ENCODE assay signal across 10 cellular contexts in the genomic region with DNA sequence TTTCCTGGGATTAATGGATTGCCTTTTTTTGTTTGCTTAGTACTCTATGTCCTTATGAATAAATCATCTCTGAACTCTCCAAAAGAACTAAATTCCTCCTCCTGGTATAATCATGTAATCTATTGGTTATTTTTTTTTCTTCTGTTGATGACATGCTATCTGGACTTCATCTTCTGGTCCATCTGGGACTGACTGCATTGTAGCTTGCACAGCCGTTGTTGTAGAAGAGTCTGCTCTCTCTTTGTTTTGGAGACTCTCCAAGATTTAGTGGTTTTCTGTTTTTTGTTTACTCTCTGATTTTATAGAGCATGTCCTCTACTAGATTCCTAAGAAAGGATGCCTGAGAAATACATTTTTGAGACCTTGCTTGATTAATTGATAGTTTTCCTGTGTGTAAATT. TPM values are rescaled to one million over a fixed set of nuclear protein-coding genes. Genes with fewer than 3 reads are reported as not detected.
DNase-seq lines count a peak whose midpoint lies in the region; ATAC-seq, FAIRE-seq and TF ChIP-seq lines count a peak whose summit lies in the region.
"Had no signal": no experiment of that assay in that cellular context is flagged by ENCODE, and none has a peak within 500 bp of the region (broad histone marks: within the 10 kb centered on the region; RNA-seq: fewer than 3 reads in every experiment).

No MANE protein-coding gene starts in this region.

- H2BK20ac ChIP-seq in IMR-90 (ENCODE audit: low read depth, low read length): no peak overlapping the region

- H3K9ac ChIP-seq in IMR-90 (ENCODE audit: low read depth, low read length) (no peak overlapping the region), K562 (ENCODE audit: insufficient read depth in 1 of 2, low read depth in 2 of 2, low read length in 2 of 2) (no peak overlapping the region)

- no peak overlapping the region for H4K91ac ChIP-seq in IMR-90 (ENCODE audit: insufficient read depth, low read depth, low read length)

- POLR2A ChIA-PET in IMR-90 (lab: Charles Lee; ENCODE audit: unreplicated experiment) (no interaction called here), K562 (lab: Yijun Ruan, JAX) (interaction anchor here (1.3 to 1.8 kb wide), 3 partner anchors 11 to 20 kb away, joined by 3 to 6 read pairs (median 3); a partner anchor contains a TSS), RWPE1 (lab: Yijun Ruan, JAX; ENCODE audit: low non-redundant PET) (no interaction called here)

- TF ChIP-seq RAD21 in IMR-90 (IDR thresholded peaks at IDR 0.05; ENCODE audit: low read length) (no peak), K562 (CRISPR knock-in tag; conservative IDR thresholded peaks at IDR 0.05 in 1 of 2, IDR thresholded peaks at IDR 0.05 in 1 of 2) (no peak)

- no peak for TF ChIP-seq EP300 in K562 (IDR thresholded peaks at IDR 0.05; ENCODE audit: low read length)

- TF ChIP-seq CTCF in IMR-90 (conservative IDR thresholded peaks at IDR 0.05; ENCODE audit: low read depth, low read length) (no peak), K562 (IDR thresholded peaks at IDR 0.05 in 2 of 3, conservative IDR thresholded peaks at IDR 0.05 in 1 of 3; ENCODE audit: insufficient read depth in 2 of 3, low read depth in 1 of 3, low read length in 3 of 3) (no peak), right lobe of liver (IDR thresholded peaks at IDR 0.05) (no peak), RWPE1 (conservative IDR thresholded peaks at IDR 0.05; ENCODE audit: low read depth) (no peak)

- CTCF ChIA-PET in IMR-90 (lab: Yijun Ruan, JAX): no interaction called here
- CTCF ChIA-PET in K562 (lab: Yijun Ruan, JAX; ENCODE audit: low intra/inter-chr PET ratio): no interaction called here
- CTCF ChIA-PET in RWPE1 (lab: Yijun Ruan, JAX): interaction anchor here (0.6 kb wide), 1 partner anchor 332 kb away, joined by 3 read pairs; no protein-coding TSS in a partner anchor

- H3K27ac ChIP-seq in IMR-90 (ENCODE audit: insufficient read depth, low read length) (no peak overlapping the region), K562 (ENCODE audit: extremely low read depth, low read depth, low read length) (no peak overlapping the region), right lobe of liver (no peak overlapping the region), RWPE1 (no peak overlapping the region)

- H2BK5ac ChIP-seq in IMR-90 (ENCODE audit: low read depth, low read length, poor library complexity, severe bottlenecking): no peak overlapping the region

- no peak overlapping the region for H2AK9ac ChIP-seq in IMR-90 (replicated peaks; ENCODE audit: low read depth, low read length, poor library complexity)

- DNase-seq in AG08396 (ENCODE audit: low spot score) (peak; percentile 48), IMR-90 (peak; percentile 69), K562 (ENCODE audit: extremely low read depth in 1 of 4, low spot score in 3 of 4) (peak in 1 of 4 experiments; percentile 15), right lobe of liver (no peak), RWPE1 (ENCODE audit: low spot score) (no peak)
- DNase-seq: heart right ventricle, T-helper 9 cell had no signal

- ATAC-seq in IMR-90 (ENCODE audit: low read depth) (peak; percentile 78), K562 (no peak), right lobe of liver (peak; percentile 54 to 78 (median 68)), HG03039 (IDR thresholded peaks at IDR 0.05; ENCODE audit: unreplicated experiment) (no peak), GM18861 (IDR thresholded peaks at IDR 0.05; ENCODE audit: unreplicated experiment) (no peak), GM21825 (IDR thresholded peaks at IDR 0.05; ENCODE audit: unreplicated experiment) (no peak)

- no peak overlapping the region for H3K23ac ChIP-seq in IMR-90 (ENCODE audit: low read depth, low read length)

- BruUV-seq in IMR-90 (replicated peaks; lab: Mats Ljungman, UMichigan): no TSS peak
- BruUV-seq in K562 (replicated peaks; lab: Mats Ljungman, UMichigan): no TSS peak

- in situ Hi-C loops in IMR-90 (cut with MboI; ENCODE audit: low sequenced_read_pairs): no loop called here
- in situ Hi-C loops in K562 (cut with MboI): no loop called here

- H4K5ac ChIP-seq in IMR-90 (ENCODE audit: low read depth, low read length): no peak overlapping the region

- H3K4me3 ChIP-seq in IMR-90 (ENCODE audit: insufficient read depth, low read depth, low read length): no peak overlapping the region
- no peak overlapping the region for H3K4me3 ChIP-seq in K562
- no peak overlapping the region for H3K4me3 ChIP-seq in right lobe of liver
- H3K4me3 ChIP-seq: heart right ventricle had no signal

- H3K4ac ChIP-seq in IMR-90 (ENCODE audit: low read depth, low read length): no peak overlapping the region

- no peak overlapping the region for H3K18ac ChIP-seq in IMR-90 (ENCODE audit: low read depth, low read length)

- H3K79me2 ChIP-seq in K562 (ENCODE audit: control insufficient read depth, insufficient read depth, low read length): peaks cover 100% of the 10 kb centered on the region

- no peak overlapping the region for H3K14ac ChIP-seq in IMR-90 (replicated peaks; ENCODE audit: low read depth, low read length)

- H2BK15ac ChIP-seq in IMR-90 (ENCODE audit: low read depth, low read length): no peak overlapping the region

- H2AFZ ChIP-seq in IMR-90 (replicated peaks; ENCODE audit: low read length, poor library complexity) (no peak overlapping the region), K562 (ENCODE audit: low read depth, low read length) (no peak overlapping the region)

- TF ChIP-seq POLR2A in IMR-90 (IDR thresholded peaks at IDR 0.05; ENCODE audit: low read depth, low read length) (no peak), K562 (conservative IDR thresholded peaks at IDR 0.05) (no peak), right lobe of liver (IDR thresholded peaks at IDR 0.05) (no peak)

- H2BK120ac ChIP-seq in IMR-90 (ENCODE audit: low read depth, low read length): no peak overlapping the region

- dilution Hi-C loops in IMR-90 (cut with HindIII; ENCODE audit: low sequenced_read_pairs, unreplicated experiment): no loop called here

- peaks cover 16% of the 10 kb centered on the region; the same call in 1 of the 2 replicates for H3K9me1 ChIP-seq in IMR-90 (ENCODE audit: insufficient read depth, low read length)
- H3K9me1 ChIP-seq in K562 (ENCODE audit: control insufficient read depth, insufficient read depth, low read length): no peaks in the 10 kb centered on the region

- FAIRE-seq in K562 (lab: Jason Lieb, UNC): no peak

- H3K4me1 ChIP-seq in IMR-90 (ENCODE audit: control insufficient read depth, insufficient read depth, low read length): peaks cover 5% of the 10 kb centered on the region
- H3K4me1 ChIP-seq in K562 (replicated peaks in 1 of 2; ENCODE audit: control insufficient read depth in 2 of 2, insufficient read depth in 2 of 2, low read length in 2 of 2): peaks cover 12 to 32% of the 10 kb centered on the region in 2 experiments
- H3K4me1 ChIP-seq in right lobe of liver: peaks cover 0 to 21% (median 4%) of the 10 kb centered on the region in 4 donors

- no peak overlapping the region for H3K4me2 ChIP-seq in IMR-90 (ENCODE audit: low read depth, low read length)
- H3K4me2 ChIP-seq in K562 (ENCODE audit: insufficient read depth, low read length): no peak overlapping the region

- H3K79me1 ChIP-seq in IMR-90 (ENCODE audit: low read depth in 1 of 2, low read length in 2 of 2): peaks cover 15 to 60% of the 10 kb centered on the region in 2 experiments

- H3K36me3 ChIP-seq in IMR-90 (ENCODE audit: control insufficient read depth, insufficient read depth, low read length) (0 out of 2 replicates have a peak, but pooled peaks cover 2% of the 10 kb centered on the region), K562 (ENCODE audit: control insufficient read depth, insufficient read depth, low read length) (peaks cover 49% of the 10 kb centered on the region; the same call in 2 of the 3 replicates), right lobe of liver (no peaks in the 10 kb centered on the region)

- no peaks in the 10 kb centered on the region for H3K9me3 ChIP-seq in IMR-90 (ENCODE audit: control insufficient read depth, insufficient read depth, low read length)
- H3K9me3 ChIP-seq in K562 (replicated peaks; ENCODE audit: control insufficient read depth, insufficient read depth, low read depth, low read length): no peaks in the 10 kb centered on the region
- no peaks in the 10 kb centered on the region for H3K9me3 ChIP-seq in right lobe of liver
- H3K9me3 ChIP-seq: heart right ventricle had no signal

- H3K56ac ChIP-seq in IMR-90 (ENCODE audit: extremely low read depth, insufficient read depth, low read length): no peak overlapping the region

- H3K27me3 ChIP-seq in IMR-90 (ENCODE audit: control insufficient read depth, insufficient read depth, low read length) (no peaks in the 10 kb centered on the region), K562 (ENCODE audit: control insufficient read depth in 2 of 2, insufficient read depth in 2 of 2, low read length in 2 of 2) (no peaks in the 10 kb centered on the region), right lobe of liver (no peaks in the 10 kb centered on the region)
- H3K27me3 ChIP-seq: heart right ventricle had no signal

- H4K20me1 ChIP-seq in IMR-90 (ENCODE audit: insufficient read depth, low read length) (peaks cover 85% of the 10 kb centered on the region), K562 (replicated peaks; ENCODE audit: control insufficient read depth, insufficient read depth, low read length) (peaks cover 16% of the 10 kb centered on the region)

- H2AK5ac ChIP-seq in IMR-90 (ENCODE audit: low read depth, low read length): no peak overlapping the region

- intact Hi-C loops in IMR-90 (cut with micrococcal nuclease): no loop called here
- intact Hi-C loops in K562 (cut with micrococcal nuclease): no loop called here
- intact Hi-C loops in right lobe of liver (cut with DNase I): no loop called here

- no CpG with 5 or more reads among the region's 1 CpG for WGBS in IMR-90 (ENCODE audit: extremely low coverage in 2 of 2, insufficient read length in 1 of 2), 2 experiments
- WGBS in K562 (ENCODE audit: insufficient coverage, low coverage, missing lambda C conversion rate): 26% methylated on average over 1 of the region's 1 CpG
- 6% methylated on average over 1 of the region's 1 CpG for WGBS in right lobe of liver (ENCODE audit: insufficient coverage, low coverage, low lambda C conversion rate, missing lambda C conversion rate)

- H4K8ac ChIP-seq in IMR-90 (ENCODE audit: low read depth in 2 of 2, low read length in 2 of 2): no peak overlapping the region

RNA-seq across cellular contexts. Expression of a gene that starts 19.1 kb away (rescaled TPM):
- total RNA-seq in IMR-90 (2012; rRNA removed) (12.2 and 23.6 TPM in 2 replicates), K562 (2014; rRNA removed) (16.8 and 17.1 TPM in 2 replicates), K562 (2014; rRNA removed; fragmentation: Illumina TruSeq; extraction: Trizol) (37.7 and 48.0 TPM in 2 replicates), K562 (2015; rRNA removed; fragmentation: Illumina TruSeq; extraction: Trizol) (30.8 and 34.0 TPM in 2 replicates), K562 (2021) (56.6 and 61.7 TPM in 2 replicates), right lobe of liver (10 to 100 TPM; 17.1 to 36.2 (median 25.6) TPM)
- polyA plus RNA-seq in IMR-90 (2012; rRNA removed) (10.0 and 13.5 TPM in 2 replicates), K562 (2011; rRNA removed) (51.5 and 59.1 TPM in 2 replicates), K562 (2014; fragmentation: Illumina TruSeq; extraction: Trizol) (45.4 and 53.2 TPM in 2 replicates), K562 (2014; fragmentation: Nextera tagmentation; extraction: Ambion mirVana) (10 to 100 TPM; 18.0 to 21.4 TPM), K562 (2014; rRNA removed) (24.1 and 25.4 TPM in 2 replicates)
- 2.5 and 3.2 TPM in 2 replicates for polyA plus RNA-seq in IMR-90 (2012; cell fraction: cytosol; rRNA removed)
- polyA plus RNA-seq in IMR-90 (2012; cell fraction: nucleus; rRNA removed; ENCODE audit: low replicate concordance): 5.7 and 23.7 TPM in 2 replicates
- total RNA-seq in K562 (2011; cell fraction: chromatin; rRNA removed; ENCODE audit: low replicate concordance): 54.9 and 123 TPM in 2 replicates
- total RNA-seq in K562 (2011; cell fraction: nucleolus; rRNA removed): 23.8 and 30.0 TPM in 2 replicates
- total RNA-seq in K562 (2011; cell fraction: nucleoplasm; rRNA removed): 48.5 and 72.4 TPM in 2 replicates
- polyA plus RNA-seq in K562 (2011; cell fraction: cytosol; rRNA removed): 13.6 and 22.2 TPM in 2 replicates
- 19.4 and 22.1 TPM in 2 replicates for polyA plus RNA-seq in K562 (2011; cell fraction: nucleus; rRNA removed)
- polyA plus RNA-seq in K562 (2012): 26.6 and 30.9 TPM in 2 replicates
- polyA minus RNA-seq in K562 (2011; rRNA and poly(A)+ RNA removed): 106 and 117 TPM in 2 replicates
- polyA minus RNA-seq in K562 (2011; cell fraction: cytosol; rRNA and poly(A)+ RNA removed): 41.6 and 62.7 TPM in 2 replicates
- polyA minus RNA-seq in K562 (2011; cell fraction: nucleus; rRNA and poly(A)+ RNA removed): 31.2 and 42.7 TPM in 2 replicates

RNA-seq across cellular contexts. Expression of a gene that starts 50.3 kb away (rescaled TPM):
- 3.9 and 5.6 TPM in 2 replicates for total RNA-seq in IMR-90 (2012; rRNA removed)
- polyA plus RNA-seq in IMR-90 (2012; rRNA removed): 2.7 and 3.8 TPM in 2 replicates
- polyA plus RNA-seq in IMR-90 (2012; cell fraction: cytosol; rRNA removed): 1.8 and 4.0 TPM in 2 replicates
- polyA plus RNA-seq in IMR-90 (2012; cell fraction: nucleus; rRNA removed; ENCODE audit: low replicate concordance): 0.62 and 2.6 TPM in 2 replicates
- 6.2 and 7.6 TPM in 2 replicates for total RNA-seq in K562 (2011; cell fraction: chromatin; rRNA removed; ENCODE audit: low replicate concordance)
- total RNA-seq in K562 (2011; cell fraction: nucleolus; rRNA removed): 2.9 and 3.7 TPM in 2 replicates
- total RNA-seq in K562 (2011; cell fraction: nucleoplasm; rRNA removed): 4.3 and 8.2 TPM in 2 replicates
- total RNA-seq in K562 (2014; rRNA removed): 1.9 and 4.8 TPM in 2 replicates
- 5.0 and 6.8 TPM in 2 replicates for total RNA-seq in K562 (2014; rRNA removed; fragmentation: Illumina TruSeq; extraction: Trizol)
- 4.0 and 4.3 TPM in 2 replicates for total RNA-seq in K562 (2015; rRNA removed; fragmentation: Illumina TruSeq; extraction: Trizol)
- 3.5 and 3.9 TPM in 2 replicates for total RNA-seq in K562 (2021)
- polyA plus RNA-seq in K562 (2011; rRNA removed): 4.5 and 6.1 TPM in 2 replicates
- polyA plus RNA-seq in K562 (2011; cell fraction: cytosol; rRNA removed): 2.9 and 4.6 TPM in 2 replicates
- 4.0 and 4.4 TPM in 2 replicates for polyA plus RNA-seq in K562 (2011; cell fraction: nucleus; rRNA removed)
- polyA plus RNA-seq in K562 (2012): 2.4 and 3.8 TPM in 2 replicates
- 5.7 TPM in 2 replicates for polyA plus RNA-seq in K562 (2014; fragmentation: Illumina TruSeq; extraction: Trizol)
- polyA plus RNA-seq in K562 (2014; fragmentation: Nextera tagmentation; extraction: Ambion mirVana): 1 to 10 TPM; 3.0 to 3.1 TPM
- 3.5 and 5.1 TPM in 2 replicates for polyA plus RNA-seq in K562 (2014; rRNA removed)
- polyA minus RNA-seq in K562 (2011; rRNA and poly(A)+ RNA removed): 5.3 and 5.8 TPM in 2 replicates
- polyA minus RNA-seq in K562 (2011; cell fraction: cytosol; rRNA and poly(A)+ RNA removed): 2.5 and 2.7 TPM in 2 replicates
- 1.9 and 3.0 TPM in 2 replicates for polyA minus RNA-seq in K562 (2011; cell fraction: nucleus; rRNA and poly(A)+ RNA removed)
- 1 to 10 TPM; 3.7 to 8.9 (median 5.2) TPM for total RNA-seq in right lobe of liver

Comparison
In these comparisons a context has a peak if more than half of its experiments do, and no peak if none do; other contexts are left out.
1. DNase-seq: peak in AG08396 (single experiment) and IMR-90 (single experiment); none in right lobe of liver (0 of 3) and RWPE1 (single experiment).
2. ATAC-seq: peak in IMR-90 (single experiment) and right lobe of liver (4 of 4); none in K562 (single experiment), HG03039 (single experiment), GM18861 (single experiment) and GM21825 (single experiment).